11 cellular contexts compared by ENCODE assay signal in the genomic region with DNA sequence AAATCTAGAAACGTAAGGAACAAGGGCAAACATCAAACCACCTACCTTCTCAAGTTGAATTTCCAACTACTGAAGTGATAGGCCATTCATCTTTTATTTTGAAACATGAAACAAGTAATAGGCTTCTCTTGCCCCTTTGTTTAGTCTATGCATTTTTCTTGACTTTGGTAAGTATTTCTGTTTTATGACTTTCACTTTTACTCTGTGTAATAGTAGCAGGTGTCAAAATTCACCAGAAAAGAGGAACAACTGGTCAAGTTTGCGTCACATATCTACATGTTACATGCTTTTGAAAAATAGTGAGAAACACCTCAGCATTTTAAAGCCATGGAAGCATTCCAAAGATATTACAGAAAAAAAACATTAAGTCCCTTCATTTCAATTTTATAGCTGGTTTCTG.
DNase-seq lines count a peak whose midpoint lies in the region; ATAC-seq and TF ChIP-seq lines count a peak whose summit lies in the region.
"Had no signal": no experiment of that assay in that cellular context is flagged by ENCODE, and none has a peak within 500 bp of the region (broad histone marks: within the 10 kb centered on the region; RNA-seq: fewer than 3 reads in every experiment).

No MANE protein-coding gene starts in this region.

- H3K4me1 ChIP-seq in foreskin keratinocyte, result peaks cover 8% of the 10 kb centered on the region

- H3K27ac ChIP-seq in foreskin keratinocyte, result no peak overlapping the region

- DNase-seq in CD1c-positive myeloid dendritic cell (ENCODE audit: extremely low spot score) (peak; percentile 62), SKM-1 treated with dmso at 0.1 percent for 144 hours (lab: John Stamatoyannopoulos, UW; ENCODE audit: unreplicated experiment) (peak; percentile 40), NCI-H345 (lab: John Stamatoyannopoulos, UW) (no peak), HuH-7 (ENCODE audit: low spot score) (no peak), NCI-H2081 (lab: John Stamatoyannopoulos, UW) (no peak), foreskin keratinocyte (no peak)
- DNase-seq: activated CD4-positive, alpha-beta T cell treated with anti-CD3 and anti-CD28 coated beads, Interleukin-2, amount 10 ng/mL, durations not matched to agents 24 days and 14 days; H7; NCI-H524 had no signal

- H3K27me3 ChIP-seq in foreskin keratinocyte, result no peaks in the 10 kb centered on the region

- ATAC-seq in GM19468 (IDR thresholded peaks at IDR 0.05; ENCODE audit: extremely low read depth, unreplicated experiment) (peak; percentile 80), HG03066 (IDR thresholded peaks at IDR 0.05; ENCODE audit: low read depth, unreplicated experiment) (peak; percentile 88), foreskin keratinocyte (no peak)

- TF ChIP-seq CTCF in foreskin keratinocyte (conservative IDR thresholded peaks at IDR 0.05), result no peak

Comparison
In these comparisons a context has a peak if more than half of its experiments do, and no peak if none do; other contexts are left out.
1. DNase-seq: peak in CD1c-positive myeloid dendritic cell (single experiment) and SKM-1 treated with dmso at 0.1 percent for 144 hours (single experiment); none in NCI-H345 (single experiment), HuH-7 (single experiment), NCI-H2081 (0 of 2) and foreskin keratinocyte (0 of 2).